Comparison of ENCODE assay signal across 23 cellular contexts in the genomic region with DNA sequence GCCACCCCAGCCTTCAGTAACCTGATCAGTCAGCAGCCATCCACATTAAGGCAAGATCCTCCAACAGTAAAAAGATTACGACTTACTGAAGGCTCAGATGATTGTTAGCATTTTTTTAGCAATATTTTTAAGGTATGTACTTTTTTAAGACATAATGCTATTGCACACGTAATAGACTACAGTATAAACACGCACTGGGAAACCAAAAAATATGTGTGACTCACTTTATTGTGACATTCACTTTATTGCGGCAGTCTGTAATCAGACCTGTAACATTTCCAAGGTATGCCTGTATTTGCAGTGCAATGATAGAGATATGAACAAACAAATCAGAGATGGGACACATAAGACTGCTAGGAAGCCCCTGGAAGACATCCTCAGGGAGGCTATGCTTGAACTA.
DNase-seq lines count a peak whose midpoint lies in the region; ATAC-seq, FAIRE-seq and TF ChIP-seq lines count a peak whose summit lies in the region.
"Had no signal": no experiment of that assay in that cellular context is flagged by ENCODE, and none has a peak within 500 bp of the region (broad histone marks: within the 10 kb centered on the region; RNA-seq: fewer than 3 reads in every experiment).

No MANE protein-coding gene starts in this region.

- H3K4me3 Mint-ChIP-seq in type B pancreatic cell = no peak overlapping the region
- H3K4me3 Mint-ChIP-seq: activated naive CD8-positive, alpha-beta T cell treated with anti-CD3 and anti-CD28 coated beads, Interleukin-2, amount 50 U/mL, for 24 hours; WTC11 had no signal

- no peaks in the 10 kb centered on the region for H3K27me3 Mint-ChIP-seq in type B pancreatic cell
- H3K27me3 Mint-ChIP-seq: activated naive CD8-positive, alpha-beta T cell treated with anti-CD3 and anti-CD28 coated beads, Interleukin-2, amount 50 U/mL, for 24 hours had no signal

- no peak overlapping the region for H3K27ac Mint-ChIP-seq in type B pancreatic cell
- H3K27ac Mint-ChIP-seq: activated naive CD8-positive, alpha-beta T cell treated with anti-CD3 and anti-CD28 coated beads, Interleukin-2, amount 50 U/mL, for 24 hours had no signal

- peaks cover 6% of the 10 kb centered on the region for H3K9me3 Mint-ChIP-seq in type B pancreatic cell

- H3K4me1 Mint-ChIP-seq in type B pancreatic cell (ENCODE audit: unreplicated experiment) = no peaks in the 10 kb centered on the region
- H3K4me1 Mint-ChIP-seq: activated naive CD8-positive, alpha-beta T cell treated with anti-CD3 and anti-CD28 coated beads, Interleukin-2, amount 50 U/mL, for 24 hours had no signal

- peaks cover 4% of the 10 kb centered on the region for H3K36me3 Mint-ChIP-seq in type B pancreatic cell
- H3K36me3 Mint-ChIP-seq: WTC11 had no signal

- no peak overlapping the region for H3K4me3 ChIP-seq in AG09309 (ENCODE audit: control insufficient read depth, low read depth, low read length)
- H3K4me3 ChIP-seq in adipocyte (ENCODE audit: low read length) = no peak overlapping the region
- H3K4me3 ChIP-seq: GM12878, stomach had no signal

- H3K4me1 ChIP-seq in adipocyte (ENCODE audit: control insufficient read depth, insufficient read depth, low read length) (no peaks in the 10 kb centered on the region), foreskin keratinocyte (no peaks in the 10 kb centered on the region)

- no peak overlapping the region for H3K9ac ChIP-seq in adipocyte (ENCODE audit: low read length)

- H3K9me3 ChIP-seq in adipocyte (ENCODE audit: control insufficient read depth, low read length) = no peaks in the 10 kb centered on the region

- FAIRE-seq in frontal cortex (lab: Jason Lieb, UNC) = no peak
- FAIRE-seq: G401.6, urothelium cell line had no signal

- H3K27ac ChIP-seq in foreskin keratinocyte = no peak overlapping the region
- H3K27ac ChIP-seq: stomach had no signal

- TF ChIP-seq CTCF in AG09309 (IDR thresholded peaks at IDR 0.05; ENCODE audit: control insufficient read depth, insufficient read depth, low read depth, low read length, missing control alignments) (no peak), foreskin keratinocyte (conservative IDR thresholded peaks at IDR 0.05) (no peak), type B pancreatic cell (conservative IDR thresholded peaks at IDR 0.05) (no peak)

- H3K36me3 ChIP-seq in adipocyte (ENCODE audit: control insufficient read depth, insufficient read depth, low read length, severe bottlenecking) = no peaks in the 10 kb centered on the region
- H3K36me3 ChIP-seq: stomach had no signal

- DNase-seq in AG09309 (ENCODE audit: low read depth) = peak; percentile 83
- peak; percentile 66 for DNase-seq in HS-5 (ENCODE audit: low read depth)
- DNase-seq in adipocyte (ENCODE audit: low read depth) = peak; percentile 58
- DNase-seq in foreskin keratinocyte = peak; percentile 63 to 73
- no peak for DNase-seq in frontal cortex (ENCODE audit: low spot score in 2 of 2)
- no peak for DNase-seq in activated CD4-positive, alpha-beta T cell treated with anti-CD3 and anti-CD28 coated beads for 1 hour
- no peak for DNase-seq in type B pancreatic cell (ENCODE audit: extremely low spot score, unreplicated experiment)
- DNase-seq: activated CD8-positive, alpha-beta memory T cell treated with anti-CD3 and anti-CD28 coated beads for 24 hours; activated naive CD8-positive, alpha-beta T cell treated with anti-CD3 and anti-CD28 coated beads, Interleukin-2, amount 50 U/mL, for 24 hours; Calu3; NCI-H1417; NCI-H2227 treated with DMSO at 0.1 percent for 48 hours; NK-92 treated with Interleukin-12 subunit alpha and Interleukin-12 subunit beta, amount 100 ng/mL, for 24 hours; stimulated activated CD4-positive, alpha-beta T cell treated with anti-CD3 and anti-CD28 coated beads, Interleukin-1b, Interleukin-23, amount 100 ng/mL, for 48 hours; stomach; T-helper 1 cell had no signal

- ATAC-seq in foreskin keratinocyte (peak; percentile 44), HG02759 (IDR thresholded peaks at IDR 0.05; ENCODE audit: unreplicated experiment) (no peak)
- ATAC-seq: activated naive CD8-positive, alpha-beta T cell treated with anti-CD3 and anti-CD28 coated beads, Interleukin-2, amount 50 U/mL, for 24 hours; GM12878; Right ventricle myocardium inferior; sciatic nerve; WTC11 had no signal

- H3K27me3 ChIP-seq in adipocyte (replicated peaks; ENCODE audit: control insufficient read depth, insufficient read depth, low read length) (no peaks in the 10 kb centered on the region), foreskin keratinocyte (no peaks in the 10 kb centered on the region)
- H3K27me3 ChIP-seq: stomach had no signal

Comparison
In these comparisons a context has a peak if more than half of its experiments do, and no peak if none do; other contexts are left out.
1. DNase-seq: peak in AG09309 (single experiment), HS-5 (single experiment), adipocyte (single experiment) and foreskin keratinocyte (2 of 2); none in frontal cortex (0 of 2), activated CD4-positive, alpha-beta T cell treated with anti-CD3 and anti-CD28 coated beads for 1 hour (single experiment) and type B pancreatic cell (single experiment).